In genomic region chr9:137967280-137967943, GRCh38 we compare ENCODE assay signal across 14 cellular contexts.
"Had no signal": no experiment of that assay in that cellular context is flagged by ENCODE, and none has a peak within 500 bp of the region (broad histone marks: within the 10 kb centered on the region; RNA-seq: fewer than 3 reads in every experiment).

No MANE protein-coding gene starts in this region.

- H3K4me1 ChIP-seq: foreskin keratinocyte, transverse colon had no signal

- H3K4me2 ChIP-seq: hepatocyte had no signal

- ATAC-seq: activated naive CD8-positive, alpha-beta T cell treated with anti-CD3 and anti-CD28 coated beads, Interleukin-2, amount 50 U/mL, for 24 hours; activated T-cell treated with anti-CD3 and anti-CD28 coated beads, Interleukin-2, amount 50 U/mL, for 4 hours; foreskin keratinocyte; stimulated activated memory B cell treated with anti-CD40 and anti-IgM and Interleukin-4, amounts not matched to agents 10 μg/mL and 1 μg/mL and 100 μg/mL, for 72 hours had no signal

- DNase-seq: activated CD4-positive, alpha-beta T cell treated with anti-CD3 and anti-CD28 coated beads for 1 hour; activated CD8-positive, alpha-beta memory T cell treated with anti-CD3 and anti-CD28 coated beads, Interleukin-2, amount 50 U/mL, for 4 hours; activated naive CD4-positive, alpha-beta T cell treated with anti-CD3 and anti-CD28 coated beads, Interleukin-2, amount 50 U/mL, for 16 hours; activated naive CD8-positive, alpha-beta T cell treated with anti-CD3 and anti-CD28 coated beads, Interleukin-2, amount 50 U/mL, for 24 hours; activated T-cell treated with anti-CD3 and anti-CD28 coated beads, Interleukin-2, amount 50 U/mL, for 4 hours; effector CD4-positive, alpha-beta T cell; foreskin keratinocyte; immature natural killer cell; occipital lobe; retina; T-helper 9 cell; transverse colon had no signal

- H3K9me3 ChIP-seq: transverse colon had no signal

- H3K36me3 ChIP-seq: transverse colon had no signal

- H3K4me3 ChIP-seq: hepatocyte, transverse colon had no signal

- H3K27ac ChIP-seq: foreskin keratinocyte, hepatocyte, transverse colon had no signal

- H2AFZ ChIP-seq: hepatocyte had no signal

- H3K27me3 ChIP-seq: foreskin keratinocyte, hepatocyte, transverse colon had no signal
